In the genomic region with DNA sequence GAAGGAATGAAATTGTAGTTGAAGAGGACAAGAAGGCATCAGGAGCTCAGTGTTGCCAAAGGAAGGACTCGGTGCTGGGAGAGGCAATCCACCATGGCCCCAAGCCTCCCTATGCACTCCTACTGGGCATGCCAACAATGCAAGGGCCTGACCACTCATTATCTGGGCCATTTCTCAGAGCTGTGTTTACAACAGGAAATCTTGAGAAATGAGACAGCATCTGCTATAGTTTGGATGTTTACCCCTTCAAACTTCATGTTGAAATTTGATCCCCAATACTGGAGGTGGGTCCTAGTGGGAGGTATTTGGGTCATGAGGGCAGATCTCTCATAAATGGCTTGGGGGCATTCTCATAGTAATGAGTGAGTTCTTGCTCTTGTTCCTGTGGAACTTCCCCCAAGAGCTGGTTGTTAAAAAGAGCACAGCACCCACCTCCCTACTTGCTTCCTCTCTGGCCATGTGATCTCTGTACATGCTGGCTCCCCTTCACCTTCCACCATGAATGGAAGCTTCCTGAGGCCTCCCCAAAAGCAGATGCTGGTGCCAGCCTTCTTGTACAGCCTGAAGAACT, we compare ENCODE assay signal across 16 cellular contexts. TPM values are rescaled to one million over a fixed set of nuclear protein-coding genes. Genes with fewer than 3 reads are reported as not detected.
DNase-seq lines count a peak whose midpoint lies in the region; TF ChIP-seq lines count a peak whose summit lies in the region.
"Had no signal": no experiment of that assay in that cellular context is flagged by ENCODE, and none has a peak within 500 bp of the region (broad histone marks: within the 10 kb centered on the region; RNA-seq: fewer than 3 reads in every experiment).

No MANE protein-coding gene starts in this region.

- H3K9me3 Mint-ChIP-seq in CD14-positive monocyte: peaks cover 0 to 2% (median 0%) of the 10 kb centered on the region in 7 donors
- no peaks in the 10 kb centered on the region for H3K9me3 Mint-ChIP-seq in neural progenitor cell

- H4K20me1 ChIP-seq in neural progenitor cell (ENCODE audit: low read depth): no peaks in the 10 kb centered on the region

- no peaks in the 10 kb centered on the region for H3K79me2 ChIP-seq in neural progenitor cell (ENCODE audit: low read depth)

- no peak overlapping the region for H3K9ac ChIP-seq in neural progenitor cell

- no peak overlapping the region for H3K4me2 ChIP-seq in neural progenitor cell

- peaks cover 0 to 2% (median 1%) of the 10 kb centered on the region in 3 donors for H3K27me3 Mint-ChIP-seq in CD14-positive monocyte (ENCODE audit: low read depth in 3 of 3)
- peaks cover 6% of the 10 kb centered on the region for H3K27me3 Mint-ChIP-seq in neural progenitor cell (ENCODE audit: insufficient read depth, low read depth)
- H3K27me3 Mint-ChIP-seq: activated CD4-positive, alpha-beta T cell treated with anti-CD3 and anti-CD28 coated beads, Interleukin-2, amount 10 ng/mL, durations not matched to agents 7 days and 5 days had no signal

- H3K36me3 ChIP-seq in neural progenitor cell: no peaks in the 10 kb centered on the region
- H3K36me3 ChIP-seq in esophagus squamous epithelium: no peaks in the 10 kb centered on the region

- H3K4me3 Mint-ChIP-seq in CD14-positive monocyte: peak overlapping the region in 1 of 2 donors; percentile 65
- no peak overlapping the region for H3K4me3 Mint-ChIP-seq in neural progenitor cell
- H3K4me3 Mint-ChIP-seq: activated CD4-positive, alpha-beta T cell treated with anti-CD3 and anti-CD28 coated beads, Interleukin-2, amount 10 ng/mL, durations not matched to agents 7 days and 5 days had no signal

- H3K9me3 ChIP-seq in neural progenitor cell (ENCODE audit: low read depth) (no peaks in the 10 kb centered on the region), esophagus squamous epithelium (no peaks in the 10 kb centered on the region)

- peak overlapping the region; percentile 91 to 97 (median 95) for H3K27ac Mint-ChIP-seq in CD14-positive monocyte
- no peak overlapping the region for H3K27ac Mint-ChIP-seq in neural progenitor cell
- H3K27ac Mint-ChIP-seq: activated CD4-positive, alpha-beta T cell treated with anti-CD3 and anti-CD28 coated beads, Interleukin-2, amount 10 ng/mL, durations not matched to agents 7 days and 5 days had no signal

- DNase-seq in CD14-positive monocyte (ENCODE audit: low spot score) (peak; percentile 50), GDM1 (lab: John Stamatoyannopoulos, UW) (peak; percentile 26), T1000 (lab: John Stamatoyannopoulos, UW) (peak; percentile 9), neural progenitor cell (ENCODE audit: low spot score) (no peak), NCI-H2196 (lab: John Stamatoyannopoulos, UW; ENCODE audit: unreplicated experiment) (no peak), midbrain (lab: John Stamatoyannopoulos, UW) (no peak), esophagus squamous epithelium (lab: John Stamatoyannopoulos, UW) (no peak)
- DNase-seq: activated CD4-positive, alpha-beta T cell treated with anti-CD3 and anti-CD28 coated beads, Interleukin-2, amount 10 ng/mL, durations not matched to agents 7 days and 5 days; activated T-cell treated with anti-CD3 and anti-CD28 coated beads, Interleukin-2, amount 50 U/mL, for 1 hour; amniotic stem cell; cerebellar nuclear complex; HCEC 1CT; IMR-90; NCI-H1417 had no signal

- H2AFZ ChIP-seq in neural progenitor cell (replicated peaks): peak overlapping the region; percentile 3

- H3K4me1 Mint-ChIP-seq in CD14-positive monocyte (peaks cover 52% of the 10 kb centered on the region), neural progenitor cell (peaks cover 4% of the 10 kb centered on the region)

- no peaks in the 10 kb centered on the region for H3F3A ChIP-seq in neural progenitor cell (ENCODE audit: low read depth)

- intact Hi-C loops in CD14-positive monocyte (cut with micrococcal nuclease) (loop anchor here (5.0 kb wide), 1 partner anchor 38 kb away; no protein-coding TSS in a partner anchor), esophagus squamous epithelium (cut with DNase I) (no loop called here)

- H3K27me3 ChIP-seq in neural progenitor cell: no peaks in the 10 kb centered on the region
- no peaks in the 10 kb centered on the region for H3K27me3 ChIP-seq in esophagus squamous epithelium

- 78 to 80% methylated on average over 1 of the region's 1 CpG for WGBS in esophagus squamous epithelium, 2 donors

- TF ChIP-seq CTCF in CD14-positive monocyte (IDR thresholded peaks at IDR 0.05): no peak
- no peak for TF ChIP-seq CTCF in neural progenitor cell (IDR thresholded peaks at IDR 0.05)
- no peak for TF ChIP-seq CTCF in esophagus squamous epithelium (IDR thresholded peaks at IDR 0.05)

- H3K4me1 ChIP-seq in neural progenitor cell (no peaks in the 10 kb centered on the region), esophagus squamous epithelium (no peaks in the 10 kb centered on the region)

- peaks cover 4 to 12% of the 10 kb centered on the region in 2 donors for H3K36me3 Mint-ChIP-seq in CD14-positive monocyte
- no peaks in the 10 kb centered on the region for H3K36me3 Mint-ChIP-seq in neural progenitor cell

- no peak for TF ChIP-seq POLR2A in esophagus squamous epithelium (IDR thresholded peaks at IDR 0.05)

- H3K4me3 ChIP-seq in neural progenitor cell: no peak overlapping the region
- no peak overlapping the region for H3K4me3 ChIP-seq in esophagus squamous epithelium

- H3K27ac ChIP-seq in neural progenitor cell (no peak overlapping the region), esophagus squamous epithelium (peak overlapping the region in 1 of 4 donors; percentile 9)

RNA-seq across cellular contexts. Expression of gene AOAH, which starts 50.9 kb away (rescaled TPM):
- 100 to 1,000 TPM; 349 to 467 TPM for polyA plus RNA-seq in CD14-positive monocyte
- total RNA-seq in neural progenitor cell (ENCODE audit: low replicate concordance): 5.5 and 5.9 TPM in 2 replicates
- total RNA-seq in esophagus squamous epithelium: 10 to 100 TPM in 1 of 4 donors, 1 to 10 TPM in 2, under 1 TPM in 1; 0.68 to 12.0 (median 4.8) TPM
- total RNA-seq: IMR-90, osteocyte, RPMI7951 had no signal
- polyA plus RNA-seq: IMR-90 had no signal

Comparison
In these comparisons a context has a peak if more than half of its experiments do, and no peak if none do; other contexts are left out.
1. DNase-seq: peak in CD14-positive monocyte (single experiment), GDM1 (single experiment) and T1000 (single experiment); none in neural progenitor cell (single experiment), NCI-H2196 (single experiment), midbrain (single experiment) and esophagus squamous epithelium (single experiment).